1 cellular context compared by ENCODE assay signal in the genomic region with DNA sequence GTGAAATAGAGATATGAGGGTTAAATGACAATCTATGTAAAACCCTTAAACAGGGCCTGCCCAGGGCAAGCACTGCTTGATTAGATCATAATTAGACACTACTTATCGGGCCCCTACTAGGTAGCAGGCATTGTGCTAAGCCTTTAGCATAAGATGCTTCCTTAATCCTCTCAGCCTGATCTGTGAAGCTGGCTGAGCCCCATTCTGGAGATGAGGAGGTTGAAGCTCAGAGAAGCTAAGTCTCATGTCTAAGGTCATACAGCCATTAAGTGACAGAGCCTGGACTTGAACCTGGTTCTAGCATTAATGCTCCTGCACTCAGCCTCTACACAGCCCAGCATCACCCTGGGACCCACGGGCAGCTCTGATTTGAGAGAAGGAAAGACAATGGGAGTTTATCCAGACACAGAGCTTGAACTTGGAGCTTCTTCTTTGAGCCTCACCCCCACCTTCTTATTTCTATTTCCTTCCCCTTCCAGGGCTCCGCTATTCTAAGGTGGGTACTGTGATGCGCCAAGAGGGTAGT.
TF ChIP-seq lines count a peak whose summit lies in the region.

No MANE protein-coding gene starts in this region.

TF ChIP-seq in H1, 55 proteins besides CTCF, POLR2A, EP300 and RAD21:
- TF ChIP-seq SP2 (IDR thresholded peaks at IDR 0.05; ENCODE audit: low read length) (no peak), RXRA (IDR thresholded peaks at IDR 0.05; ENCODE audit: insufficient read depth, low read depth, low read length) (no peak), CBX5 (IDR thresholded peaks at IDR 0.05; ENCODE audit: low read depth, low read length) (no peak)
- TF ChIP-seq, protein P1, sequence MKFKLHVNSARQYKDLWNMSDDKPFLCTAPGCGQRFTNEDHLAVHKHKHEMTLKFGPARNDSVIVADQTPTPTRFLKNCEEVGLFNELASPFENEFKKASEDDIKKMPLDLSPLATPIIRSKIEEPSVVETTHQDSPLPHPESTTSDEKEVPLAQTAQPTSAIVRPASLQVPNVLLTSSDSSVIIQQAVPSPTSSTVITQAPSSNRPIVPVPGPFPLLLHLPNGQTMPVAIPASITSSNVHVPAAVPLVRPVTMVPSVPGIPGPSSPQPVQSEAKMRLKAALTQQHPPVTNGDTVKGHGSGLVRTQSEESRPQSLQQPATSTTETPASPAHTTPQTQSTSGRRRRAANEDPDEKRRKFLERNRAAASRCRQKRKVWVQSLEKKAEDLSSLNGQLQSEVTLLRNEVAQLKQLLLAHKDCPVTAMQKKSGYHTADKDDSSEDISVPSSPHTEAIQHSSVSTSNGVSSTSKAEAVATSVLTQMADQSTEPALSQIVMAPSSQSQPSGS (IDR thresholded peaks at IDR 0.05; ENCODE audit: low read length) = no peak
- TF ChIP-seq, protein P2, sequence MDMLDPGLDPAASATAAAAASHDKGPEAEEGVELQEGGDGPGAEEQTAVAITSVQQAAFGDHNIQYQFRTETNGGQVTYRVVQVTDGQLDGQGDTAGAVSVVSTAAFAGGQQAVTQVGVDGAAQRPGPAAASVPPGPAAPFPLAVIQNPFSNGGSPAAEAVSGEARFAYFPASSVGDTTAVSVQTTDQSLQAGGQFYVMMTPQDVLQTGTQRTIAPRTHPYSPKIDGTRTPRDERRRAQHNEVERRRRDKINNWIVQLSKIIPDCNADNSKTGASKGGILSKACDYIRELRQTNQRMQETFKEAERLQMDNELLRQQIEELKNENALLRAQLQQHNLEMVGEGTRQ (IDR thresholded peaks at IDR 0.05; ENCODE audit: low read length) = no peak
- TF ChIP-seq, protein P3, sequence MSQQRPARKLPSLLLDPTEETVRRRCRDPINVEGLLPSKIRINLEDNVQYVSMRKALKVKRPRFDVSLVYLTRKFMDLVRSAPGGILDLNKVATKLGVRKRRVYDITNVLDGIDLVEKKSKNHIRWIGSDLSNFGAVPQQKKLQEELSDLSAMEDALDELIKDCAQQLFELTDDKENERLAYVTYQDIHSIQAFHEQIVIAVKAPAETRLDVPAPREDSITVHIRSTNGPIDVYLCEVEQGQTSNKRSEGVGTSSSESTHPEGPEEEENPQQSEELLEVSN (IDR thresholded peaks at IDR 0.05) = no peak
